ENCODE assay signal across 8 cellular contexts in genomic region chr1:10338611-10339010, GRCh38.
"Had no signal": no experiment of that assay in that cellular context is flagged by ENCODE, and none has a peak within 500 bp of the region (broad histone marks: within the 10 kb centered on the region; RNA-seq: fewer than 3 reads in every experiment).

No MANE protein-coding gene starts in this region.

- ATAC-seq: naive thymus-derived CD4-positive, alpha-beta T cell; stimulated activated memory B cell treated with anti-CD40 and anti-IgM and Interleukin-4, amounts not matched to agents 10 μg/mL and 1 μg/mL and 100 μg/mL, for 72 hours had no signal

- H3K4me1 Mint-ChIP-seq: activated T-helper 17 cell treated with anti-CD3 and anti-CD28 coated beads, Interleukin-2, amount 50 U/mL, for 72 hours; naive thymus-derived CD4-positive, alpha-beta T cell; stimulated activated memory B cell treated with anti-CD40 and anti-IgM and Interleukin-4, amounts not matched to agents 10 μg/mL and 1 μg/mL and 100 μg/mL, for 72 hours had no signal

- H3K4me3 ChIP-seq: esophagus squamous epithelium, mucosa of descending colon, tibial nerve had no signal

- H3K9me3 Mint-ChIP-seq: activated T-helper 17 cell treated with anti-CD3 and anti-CD28 coated beads, Interleukin-2, amount 50 U/mL, for 72 hours; naive thymus-derived CD4-positive, alpha-beta T cell; stimulated activated memory B cell treated with anti-CD40 and anti-IgM and Interleukin-4, amounts not matched to agents 10 μg/mL and 1 μg/mL and 100 μg/mL, for 72 hours; T-helper 2 cell treated with Interferon-gamma antibody and Interleukin-4, amounts not matched to agents 5 μg/mL and 100 μg/mL, for 36 hours had no signal

- H3K4me3 Mint-ChIP-seq: activated T-helper 17 cell treated with anti-CD3 and anti-CD28 coated beads, Interleukin-2, amount 50 U/mL, for 72 hours; naive thymus-derived CD4-positive, alpha-beta T cell; stimulated activated memory B cell treated with anti-CD40 and anti-IgM and Interleukin-4, amounts not matched to agents 10 μg/mL and 1 μg/mL and 100 μg/mL, for 72 hours; T-helper 2 cell treated with Interferon-gamma antibody and Interleukin-4, amounts not matched to agents 5 μg/mL and 100 μg/mL, for 36 hours had no signal

- H3K27ac Mint-ChIP-seq: activated T-helper 17 cell treated with anti-CD3 and anti-CD28 coated beads, Interleukin-2, amount 50 U/mL, for 72 hours; naive thymus-derived CD4-positive, alpha-beta T cell; stimulated activated memory B cell treated with anti-CD40 and anti-IgM and Interleukin-4, amounts not matched to agents 10 μg/mL and 1 μg/mL and 100 μg/mL, for 72 hours; T-helper 2 cell treated with Interferon-gamma antibody and Interleukin-4, amounts not matched to agents 5 μg/mL and 100 μg/mL, for 36 hours had no signal

- DNase-seq: aorta, esophagus squamous epithelium had no signal

- H3K27me3 Mint-ChIP-seq: activated T-helper 17 cell treated with anti-CD3 and anti-CD28 coated beads, Interleukin-2, amount 50 U/mL, for 72 hours; naive thymus-derived CD4-positive, alpha-beta T cell; stimulated activated memory B cell treated with anti-CD40 and anti-IgM and Interleukin-4, amounts not matched to agents 10 μg/mL and 1 μg/mL and 100 μg/mL, for 72 hours had no signal
